16 cellular contexts compared by ENCODE assay signal in the genomic region with DNA sequence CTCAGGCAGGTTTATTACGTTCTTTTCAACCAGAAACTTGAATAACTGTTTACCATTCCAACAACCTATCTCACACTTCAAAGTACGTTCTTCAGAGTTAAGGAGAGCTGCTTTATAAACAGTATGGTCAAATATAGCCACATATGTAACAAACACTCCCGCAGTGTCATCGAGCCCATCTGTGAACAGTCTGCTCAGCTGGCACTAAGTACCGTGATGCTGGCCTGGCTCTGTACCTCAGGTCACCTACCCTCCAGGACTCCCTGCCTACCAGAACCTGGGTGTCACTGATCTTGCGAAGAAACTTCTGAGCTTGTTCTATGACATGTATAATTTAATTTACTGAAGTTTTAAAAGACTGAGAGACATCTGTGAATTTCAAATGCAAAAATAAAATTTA.
A peak's percentile ranks its signal among the peaks of the same experiment; 100 is the strongest.
DNase-seq lines count a peak whose midpoint lies in the region; ATAC-seq and TF ChIP-seq lines count a peak whose summit lies in the region.
"Had no signal": no experiment of that assay in that cellular context is flagged by ENCODE, and none has a peak within 500 bp of the region (broad histone marks: within the 10 kb centered on the region; RNA-seq: fewer than 3 reads in every experiment).

No MANE protein-coding gene starts in this region.

- no peaks in the 10 kb centered on the region for H3K9me3 ChIP-seq in heart left ventricle

- DNase-seq in heart left ventricle (peak in 1 of 5 donors; percentile 42), left cardiac atrium (no peak), NCI-H1694 treated with DMSO at 0.1 percent for 48 hours (lab: John Stamatoyannopoulos, UW) (peak; percentile 39), left ventricle myocardium superior (no peak)
- DNase-seq: C1 segment of cervical spinal cord; Calu3; CD4-positive, alpha-beta T cell; DMS153; DMS79 treated with DMSO at 0.1 percent for 48 hours; EL; GDM1; HCEC 1CT; HFFc6 had no signal

- no peaks in the 10 kb centered on the region for H3K27me3 ChIP-seq in heart left ventricle

- H3K36me3 ChIP-seq in heart left ventricle, result peaks cover 0 to 32% (median 10%) of the 10 kb centered on the region in 9 donors

- H3K27ac ChIP-seq in heart left ventricle, result no peak overlapping the region

- intact Hi-C loops in heart left ventricle (cut with DNase I) (loop anchor here in 2 of 10 donors (10.0 kb wide), 1 partner anchor 172 kb away; no protein-coding TSS in a partner anchor), left cardiac atrium (cut with DNase I) (no loop called here), left ventricle myocardium superior (cut with micrococcal nuclease) (no loop called here)

- 55 to 67% (median 56%) methylated on average over 6 of the region's 6 CpGs for WGBS in heart left ventricle, 4 donors

- no peak overlapping the region for H3K4me3 ChIP-seq in heart left ventricle

- no peak for TF ChIP-seq CTCF in heart left ventricle (IDR thresholded peaks at IDR 0.05)

- no peak for TF ChIP-seq POLR2A in heart left ventricle (IDR thresholded peaks at IDR 0.05)

- peaks cover 0 to 3% (median 0%) of the 10 kb centered on the region in 12 donors for H3K4me1 ChIP-seq in heart left ventricle

- ATAC-seq in heart left ventricle, result peak in 3 of 4 donors; percentile 44 to 73 (median 68)
- no peak for ATAC-seq in left cardiac atrium
- peak; percentile 75 for ATAC-seq in left ventricle myocardium superior
- no peak for ATAC-seq in HG03439 (IDR thresholded peaks at IDR 0.05; ENCODE audit: unreplicated experiment)
- ATAC-seq in HG03139 (IDR thresholded peaks at IDR 0.05; ENCODE audit: unreplicated experiment), result no peak
- ATAC-seq in HG03108 (IDR thresholded peaks at IDR 0.05; ENCODE audit: unreplicated experiment), result no peak

Comparison
In these comparisons a context has a peak if more than half of its experiments do, and no peak if none do; other contexts are left out.
1. ATAC-seq: peak in heart left ventricle (3 of 4) and left ventricle myocardium superior (single experiment); none in left cardiac atrium (0 of 2), HG03439 (single experiment), HG03139 (single experiment) and HG03108 (single experiment).